18 cellular contexts compared by ENCODE assay signal in genomic region chr12:27303139-27304111, GRCh38. TPM values are rescaled to one million over a fixed set of nuclear protein-coding genes. Genes with fewer than 3 reads are reported as not detected.
A peak's percentile ranks its signal among the peaks of the same experiment; 100 is the strongest.
DNase-seq lines count a peak whose midpoint lies in the region; ATAC-seq, FAIRE-seq and TF ChIP-seq lines count a peak whose summit lies in the region.
"Had no signal": no experiment of that assay in that cellular context is flagged by ENCODE, and none has a peak within 500 bp of the region (broad histone marks: within the 10 kb centered on the region; RNA-seq: fewer than 3 reads in every experiment).

No MANE protein-coding gene starts in this region.

- ATAC-seq in Right ventricle myocardium inferior (no peak), left lobe of liver (peak; percentile 98), GM21447 (IDR thresholded peaks at IDR 0.05; ENCODE audit: unreplicated experiment) (no peak)
- ATAC-seq: natural killer cell; stimulated activated naive CD8-positive, alpha-beta T cell treated with anti-CD3 and anti-CD28 coated beads, Interleukin-15, amount 100 ng/mL, for 72 hours had no signal

- H3K9me3 ChIP-seq in left ventricle myocardium inferior (replicated peaks) = no peaks in the 10 kb centered on the region
- H3K9me3 ChIP-seq in OCI-LY3 (ENCODE audit: insufficient read depth, low read length) = no peaks in the 10 kb centered on the region
- H3K9me3 ChIP-seq: HAP-1 had no signal

- intact Hi-C loops in left ventricle myocardium inferior (cut with micrococcal nuclease) (no loop called here), Right ventricle myocardium inferior (cut with DNase I) (loop anchor here (5.0 kb wide), 1 partner anchor 56 kb away; no protein-coding TSS in a partner anchor)

- TF ChIP-seq CTCF in left ventricle myocardium inferior (IDR thresholded peaks at IDR 0.05; ENCODE audit: borderline replicate concordance) = no peak
- no peak for TF ChIP-seq CTCF in OCI-LY3 (IDR thresholded peaks at IDR 0.05; ENCODE audit: low read depth, low read length)

- H3K4me3 ChIP-seq in left ventricle myocardium inferior (no peak overlapping the region), OCI-LY3 (ENCODE audit: low read length) (no peak overlapping the region)
- H3K4me3 ChIP-seq: HAP-1 had no signal

- H3K27ac ChIP-seq in left ventricle myocardium inferior (replicated peaks) = peak overlapping the region; percentile 23
- peak overlapping the region; percentile 12 for H3K27ac ChIP-seq in OCI-LY3 (ENCODE audit: low read length)

- peak; percentile 81 for FAIRE-seq in urothelium cell line (lab: Jason Lieb, UNC)

- peaks cover 36% of the 10 kb centered on the region for H3K4me1 ChIP-seq in left ventricle myocardium inferior
- peaks cover 45% of the 10 kb centered on the region for H3K4me1 ChIP-seq in OCI-LY3 (ENCODE audit: low read length)

- no peak overlapping the region for H3K4me2 ChIP-seq in OCI-LY3 (ENCODE audit: low read length)

- H3K36me3 ChIP-seq in left ventricle myocardium inferior = peaks cover 48% of the 10 kb centered on the region
- peaks cover 51% of the 10 kb centered on the region for H3K36me3 ChIP-seq in OCI-LY3 (replicated peaks; ENCODE audit: low read depth, low read length)
- H3K36me3 ChIP-seq: HAP-1 had no signal

- H3K9ac ChIP-seq in OCI-LY3 (ENCODE audit: low read length) = no peak overlapping the region

- DNase-seq in left ventricle myocardium inferior = no peak
- DNase-seq in Right ventricle myocardium inferior (ENCODE audit: missing footprints) = no peak
- DNase-seq in left lobe of liver (ENCODE audit: low spot score) = no peak
- DNase-seq in urothelium cell line (ENCODE audit: low spot score) = no peak
- DNase-seq in cerebellar cortex (ENCODE audit: low spot score) = no peak
- DNase-seq in activated gamma-delta T cell (lab: John Stamatoyannopoulos, UW) = no peak
- DNase-seq: activated CD4-positive, alpha-beta T cell treated with anti-CD3 and anti-CD28 coated beads, Interleukin-2, amount 50 U/mL, for 4 hours; activated effector memory CD4-positive, alpha-beta T cell treated with Interleukin-2 at 50 U/mL for 16 hours; central memory CD4-positive, alpha-beta T cell; head of caudate nucleus; natural killer cell; NCI-H524 treated with DMSO at 0.1 percent for 48 hours; right cardiac atrium; stimulated activated naive CD8-positive, alpha-beta T cell treated with anti-CD3 and anti-CD28 coated beads, Interleukin-15, amount 100 ng/mL, for 72 hours; T-helper 9 cell had no signal

- peaks cover 55% of the 10 kb centered on the region for H3K79me2 ChIP-seq in OCI-LY3 (ENCODE audit: low read length)

- H4K20me1 ChIP-seq in OCI-LY3 (ENCODE audit: insufficient read depth, low read length) = 0 out of 2 replicates have a peak, but pooled peaks cover 4% of the 10 kb centered on the region

- H3K27me3 ChIP-seq in left ventricle myocardium inferior (ENCODE audit: low read depth) (no peaks in the 10 kb centered on the region), OCI-LY3 (ENCODE audit: low read depth, low read length) (no peaks in the 10 kb centered on the region)

- no peak overlapping the region for H2AFZ ChIP-seq in OCI-LY3 (ENCODE audit: low read depth, low read length)

RNA-seq across cellular contexts. Expression of gene BMAL2, which starts 29.2 kb away (rescaled TPM):
- total RNA-seq in left ventricle myocardium inferior (1.5 TPM), Right ventricle myocardium inferior (1.2 TPM), left lobe of liver (2.6 TPM)

RNA-seq across cellular contexts. Expression of gene STK38L, which starts 59.3 kb away (rescaled TPM):
- total RNA-seq in left ventricle myocardium inferior = 75.4 TPM
- total RNA-seq in Right ventricle myocardium inferior = 48.7 TPM
- total RNA-seq in left lobe of liver = 7.7 TPM
